Comparison of ENCODE assay signal across 10 cellular contexts in the genomic region with DNA sequence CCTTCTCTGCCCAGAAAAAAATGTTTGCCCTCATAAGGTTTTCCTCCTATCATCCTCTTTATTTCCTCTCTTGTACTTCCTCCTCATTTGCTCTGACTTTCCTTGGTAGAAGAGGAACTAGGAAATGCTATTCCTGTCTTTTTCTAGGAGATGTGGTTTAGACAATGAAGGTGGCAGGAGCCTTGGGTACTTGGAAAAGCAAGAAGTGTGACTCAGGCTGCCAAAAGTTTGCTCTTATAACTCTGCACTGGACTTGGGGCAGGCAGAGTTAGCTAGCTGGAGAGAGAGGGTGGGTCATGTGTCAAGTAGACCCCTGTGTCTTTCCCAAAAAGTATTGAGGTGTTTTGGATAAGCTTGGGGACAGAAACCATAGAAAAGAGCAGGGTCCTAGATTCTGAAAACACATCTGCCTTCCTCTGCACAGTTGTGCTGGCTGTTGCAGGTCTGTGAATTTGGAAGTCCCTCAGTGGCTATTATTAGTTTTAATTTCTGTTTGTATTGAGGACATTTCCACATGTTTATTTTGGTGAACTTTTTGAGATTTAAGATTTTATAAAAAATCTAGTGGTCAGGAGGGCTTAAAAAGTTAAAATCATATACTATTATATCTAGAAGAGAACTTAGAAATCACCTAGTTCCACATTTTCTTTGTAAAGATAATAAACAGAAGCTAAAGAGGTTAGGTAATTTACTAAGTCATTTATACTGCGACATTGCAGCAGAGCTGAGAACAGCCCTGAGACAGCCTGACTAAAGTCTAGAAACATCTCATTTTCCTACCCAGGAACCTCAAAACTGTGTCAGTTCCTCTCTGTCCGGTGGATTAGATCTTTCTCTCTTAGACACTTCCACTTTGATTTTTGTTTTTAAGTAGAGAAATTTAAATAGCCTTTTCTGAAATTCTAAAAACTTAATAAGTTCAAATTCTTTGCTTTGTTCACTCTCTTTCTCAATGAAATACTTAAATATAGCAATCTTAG. TPM values are rescaled to one million over a fixed set of nuclear protein-coding genes. Genes with fewer than 3 reads are reported as not detected.
DNase-seq lines count a peak whose midpoint lies in the region; ATAC-seq and TF ChIP-seq lines count a peak whose summit lies in the region.
"Had no signal": no experiment of that assay in that cellular context is flagged by ENCODE, and none has a peak within 500 bp of the region (broad histone marks: within the 10 kb centered on the region; RNA-seq: fewer than 3 reads in every experiment).

No MANE protein-coding gene starts in this region.

- H3K9me3 Mint-ChIP-seq in effector memory CD8-positive, alpha-beta T cell: no peaks in the 10 kb centered on the region
- H3K9me3 Mint-ChIP-seq: activated naive CD4-positive, alpha-beta T cell treated with anti-CD3 and anti-CD28 coated beads, Interleukin-2, amount 50 U/mL, for 24 hours had no signal

- H3K27me3 ChIP-seq in adrenal gland (no peaks in the 10 kb centered on the region), uterus (no peaks in the 10 kb centered on the region)

- H3K27me3 Mint-ChIP-seq in effector memory CD8-positive, alpha-beta T cell: no peaks in the 10 kb centered on the region
- H3K27me3 Mint-ChIP-seq: activated naive CD4-positive, alpha-beta T cell treated with anti-CD3 and anti-CD28 coated beads, Interleukin-2, amount 50 U/mL, for 24 hours had no signal

- H3K4me1 ChIP-seq in adrenal gland (replicated peaks in 1 of 2): peaks cover 0 to 6% of the 10 kb centered on the region in 2 donors
- H3K4me1 ChIP-seq in uterus: no peaks in the 10 kb centered on the region

- intact Hi-C loops in adrenal gland (cut with DNase I) (no loop called here), uterus (cut with DNase I; ENCODE audit: low total_unique reads) (no loop called here), lower leg skin (cut with DNase I; ENCODE audit: low total_unique reads) (no loop called here)

- peak overlapping the region; percentile 8 to 15 for H3K27ac Mint-ChIP-seq in effector memory CD8-positive, alpha-beta T cell
- H3K27ac Mint-ChIP-seq: activated naive CD4-positive, alpha-beta T cell treated with anti-CD3 and anti-CD28 coated beads, Interleukin-2, amount 50 U/mL, for 24 hours had no signal

- TF ChIP-seq POLR2A in adrenal gland (IDR thresholded peaks at IDR 0.05) (no peak), uterus (IDR thresholded peaks at IDR 0.05) (no peak), lower leg skin (IDR thresholded peaks at IDR 0.05) (no peak)

- TF ChIP-seq CTCF in adrenal gland (IDR thresholded peaks at IDR 0.05): no peak
- no peak for TF ChIP-seq CTCF in uterus (IDR thresholded peaks at IDR 0.05)
- TF ChIP-seq CTCF in lower leg skin (IDR thresholded peaks at IDR 0.05): no peak

- H3K4me3 ChIP-seq in adrenal gland (no peak overlapping the region), uterus (no peak overlapping the region), lower leg skin (ENCODE audit: low read depth, poor library complexity, severe bottlenecking) (no peak overlapping the region)

- peaks cover 4 to 7% of the 10 kb centered on the region in 2 donors for H3K4me1 Mint-ChIP-seq in effector memory CD8-positive, alpha-beta T cell (ENCODE audit: low read depth in 2 of 2)
- H3K4me1 Mint-ChIP-seq: activated naive CD4-positive, alpha-beta T cell treated with anti-CD3 and anti-CD28 coated beads, Interleukin-2, amount 50 U/mL, for 24 hours had no signal

- H3K4me3 Mint-ChIP-seq in effector memory CD8-positive, alpha-beta T cell: no peak overlapping the region
- H3K4me3 Mint-ChIP-seq: activated naive CD4-positive, alpha-beta T cell treated with anti-CD3 and anti-CD28 coated beads, Interleukin-2, amount 50 U/mL, for 24 hours had no signal

- 79 to 89% (median 83%) methylated on average over 2 of the region's 2 CpGs for WGBS in adrenal gland, 4 donors
- 90 to 92% methylated on average over 2 of the region's 2 CpGs for WGBS in lower leg skin, 2 donors

- peak; percentile 96 for ATAC-seq in GM18519 (IDR thresholded peaks at IDR 0.05; ENCODE audit: low FRiP score, unreplicated experiment)
- ATAC-seq in GM21381 (IDR thresholded peaks at IDR 0.05; ENCODE audit: unreplicated experiment): peak; percentile 97
- ATAC-seq in HG03066 (IDR thresholded peaks at IDR 0.05; ENCODE audit: low read depth, unreplicated experiment): peak; percentile 98
- no peak for ATAC-seq in effector memory CD8-positive, alpha-beta T cell (replicated peaks)

- peaks cover 48% of the 10 kb centered on the region for H3K36me3 Mint-ChIP-seq in effector memory CD8-positive, alpha-beta T cell (ENCODE audit: insufficient read depth)

- no peak for DNase-seq in effector memory CD8-positive, alpha-beta T cell
- DNase-seq in NCI-H748 (lab: John Stamatoyannopoulos, UW; ENCODE audit: unreplicated experiment): no peak
- DNase-seq in adrenal gland: no peak
- DNase-seq in uterus: no peak
- no peak for DNase-seq in lower leg skin (ENCODE audit: low spot score in 2 of 2)
- DNase-seq: DND-41 had no signal

- H3K36me3 ChIP-seq in adrenal gland (replicated peaks in 1 of 2): no peaks in the 10 kb centered on the region
- H3K36me3 ChIP-seq in uterus: no peaks in the 10 kb centered on the region

- no peaks in the 10 kb centered on the region for H3K9me3 ChIP-seq in adrenal gland (replicated peaks in 1 of 3)
- no peaks in the 10 kb centered on the region for H3K9me3 ChIP-seq in uterus

- no peak overlapping the region for H3K27ac ChIP-seq in adrenal gland
- H3K27ac ChIP-seq in uterus: no peak overlapping the region

RNA-seq across cellular contexts. Expression of a gene that starts 16.0 kb away (rescaled TPM):
- 10 to 100 TPM in 4 of 8 donors, 1 to 10 TPM in 4; 5.1 to 18.2 (median 9.5) TPM for total RNA-seq in adrenal gland
- 10 to 100 TPM in 1 of 3 donors, 1 to 10 TPM in 2; 5.1 to 17.9 (median 6.8) TPM for polyA plus RNA-seq in adrenal gland
- 10 to 100 TPM in 3 of 4 donors, 1 to 10 TPM in 1; 3.6 to 42.4 (median 25.8) TPM for total RNA-seq in uterus
- 10 to 100 TPM; 11.6 to 13.6 (median 12.5) TPM for total RNA-seq in lower leg skin
